Comparison of ENCODE assay signal across 8 cellular contexts in genomic region chr9:77648458-77649108, GRCh38. TPM values are rescaled to one million over a fixed set of nuclear protein-coding genes. Genes with fewer than 3 reads are reported as not detected.
DNase-seq lines count a peak whose midpoint lies in the region; TF ChIP-seq lines count a peak whose summit lies in the region.

No MANE protein-coding gene starts in this region.

- no peak for TF ChIP-seq POLR2A in spleen (IDR thresholded peaks at IDR 0.05)

- H3K27ac ChIP-seq in spleen, result peak overlapping the region; percentile 7 to 77 (median 64)

- H3K4me3 ChIP-seq in astrocyte of the spinal cord (ENCODE audit: low read depth, low read length) (peak overlapping the region; percentile 45), spleen (peak overlapping the region; percentile 22 to 69 (median 48))

- DNase-seq in AG20443 (ENCODE audit: low spot score) (peak; percentile 38), M059J (ENCODE audit: low read depth) (peak; percentile 30), astrocyte of the spinal cord (ENCODE audit: low read depth, low spot score) (peak; percentile 10), iris pigment epithelial cell (ENCODE audit: low read depth) (peak; percentile 21), spleen (peak; percentile 80), GM19240 (ENCODE audit: insufficient read length, low spot score) (no peak)
- DNase-seq in effector CD8-positive, alpha-beta T cell (lab: John Stamatoyannopoulos, UW), result no peak
- no peak for DNase-seq in activated effector memory CD4-positive, alpha-beta T cell treated with Interleukin-2 at 50 U/mL for 16 hours

- H3K36me3 ChIP-seq in spleen, result no peaks in the 10 kb centered on the region

- H3K4me1 ChIP-seq in spleen, result peaks cover 14 to 28% (median 22%) of the 10 kb centered on the region in 6 donors

- H3K27me3 ChIP-seq in spleen (replicated peaks in 1 of 7), result peaks cover 0 to 57% (median 19%) of the 10 kb centered on the region in 7 donors

- WGBS in spleen, 5 donors, result 4 to 11% (median 6%) methylated on average over 15 to 37 of the region's 37 CpGs

- no peaks in the 10 kb centered on the region for H3K9me3 ChIP-seq in spleen

- TF ChIP-seq CTCF in astrocyte of the spinal cord (IDR thresholded peaks at IDR 0.05; ENCODE audit: low read depth, low read length) (no peak), spleen (IDR thresholded peaks at IDR 0.05 in 8 of 11, conservative IDR thresholded peaks at IDR 0.05 in 3 of 11) (no peak)

- intact Hi-C loops in spleen (cut with DNase I; ENCODE audit: low total_unique reads), result no loop called here

- in situ Hi-C loops in astrocyte of the spinal cord (cut with HindIII; ENCODE audit: low sequenced_read_pairs), result no loop called here

RNA-seq across cellular contexts. Expression of gene GNA14, which starts 0.5 kb away (rescaled TPM):
- total RNA-seq in M059J (2014; rRNA removed; shearing (Covaris generic)), result 0.42 TPM in 1 of 2 replicates, not detected in the other
- 10 to 100 TPM in 4 of 7 donors, 1 to 10 TPM in 3; 6.1 to 41.7 (median 11.1) TPM for total RNA-seq in spleen
- 1 to 10 TPM; 1.7 to 3.1 (median 1.9) TPM for polyA plus RNA-seq in spleen

Comparison
In these comparisons a context has a peak if more than half of its experiments do, and no peak if none do; other contexts are left out.
1. DNase-seq: peak in AG20443 (single experiment), M059J (single experiment), astrocyte of the spinal cord (single experiment), iris pigment epithelial cell (single experiment) and spleen (single experiment); none in effector CD8-positive, alpha-beta T cell (single experiment), activated effector memory CD4-positive, alpha-beta T cell treated with Interleukin-2 at 50 U/mL for 16 hours (single experiment) and GM19240 (single experiment).